ENCODE assay signal across 1 cellular context in genomic region chr3:141326123-141326522, GRCh38.
TF ChIP-seq lines count a peak whose summit lies in the region.

No MANE protein-coding gene starts in this region.

TF ChIP-seq in H1, 55 proteins besides CTCF, POLR2A, EP300 and RAD21:
- TF ChIP-seq FOSL1 (IDR thresholded peaks at IDR 0.05; ENCODE audit: insufficient read depth, low read depth, low read length) (no peak), BACH1 (IDR thresholded peaks at IDR 0.05; ENCODE audit: low read length) (no peak), SRF (IDR thresholded peaks at IDR 0.05; ENCODE audit: low read depth, low read length) (no peak), CTBP2 (IDR thresholded peaks at IDR 0.05; ENCODE audit: borderline replicate concordance, insufficient read depth, insufficient read length, low read length) (no peak), CEBPB (IDR thresholded peaks at IDR 0.05; ENCODE audit: low read depth, low read length) (no peak), POLR2AphosphoS5 (IDR thresholded peaks at IDR 0.05; ENCODE audit: low read depth, low read length) (no peak), CHD1 (IDR thresholded peaks at IDR 0.05; ENCODE audit: low read depth, low read length) (no peak), BRCA1 (IDR thresholded peaks at IDR 0.05; ENCODE audit: low read depth, low read length) (no peak), CBX5 (IDR thresholded peaks at IDR 0.05; ENCODE audit: low read depth, low read length) (no peak), KDM4A (IDR thresholded peaks at IDR 0.05; ENCODE audit: low read depth, low read length, severe bottlenecking) (no peak), TEAD4 (IDR thresholded peaks at IDR 0.05; ENCODE audit: low read depth, low read length) (no peak), SP2 (IDR thresholded peaks at IDR 0.05; ENCODE audit: low read length) (no peak), SP4 (IDR thresholded peaks at IDR 0.05; ENCODE audit: low read length) (no peak), POU5F1 (IDR thresholded peaks at IDR 0.05; ENCODE audit: low read depth, low read length) (no peak), GTF2F1 (IDR thresholded peaks at IDR 0.05; ENCODE audit: borderline replicate concordance, low read depth, low read length) (no peak), TCF12 (IDR thresholded peaks at IDR 0.05; ENCODE audit: low read depth, low read length) (no peak), RNF2 (IDR thresholded peaks at IDR 0.05; ENCODE audit: borderline replicate concordance, low read depth, low read length, missing control alignments, poor library complexity, severe bottlenecking) (no peak), CREB1 (IDR thresholded peaks at IDR 0.05) (no peak)
- TF ChIP-seq, protein P1, sequence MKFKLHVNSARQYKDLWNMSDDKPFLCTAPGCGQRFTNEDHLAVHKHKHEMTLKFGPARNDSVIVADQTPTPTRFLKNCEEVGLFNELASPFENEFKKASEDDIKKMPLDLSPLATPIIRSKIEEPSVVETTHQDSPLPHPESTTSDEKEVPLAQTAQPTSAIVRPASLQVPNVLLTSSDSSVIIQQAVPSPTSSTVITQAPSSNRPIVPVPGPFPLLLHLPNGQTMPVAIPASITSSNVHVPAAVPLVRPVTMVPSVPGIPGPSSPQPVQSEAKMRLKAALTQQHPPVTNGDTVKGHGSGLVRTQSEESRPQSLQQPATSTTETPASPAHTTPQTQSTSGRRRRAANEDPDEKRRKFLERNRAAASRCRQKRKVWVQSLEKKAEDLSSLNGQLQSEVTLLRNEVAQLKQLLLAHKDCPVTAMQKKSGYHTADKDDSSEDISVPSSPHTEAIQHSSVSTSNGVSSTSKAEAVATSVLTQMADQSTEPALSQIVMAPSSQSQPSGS (IDR thresholded peaks at IDR 0.05; ENCODE audit: low read length), result no peak
